ENCODE assay signal across 22 cellular contexts in genomic region chr19:46906221-46906620, GRCh38. TPM values are rescaled to one million over a fixed set of nuclear protein-coding genes. Genes with fewer than 3 reads are reported as not detected.
DNase-seq lines count a peak whose midpoint lies in the region; ATAC-seq and TF ChIP-seq lines count a peak whose summit lies in the region.
"Had no signal": no experiment of that assay in that cellular context is flagged by ENCODE, and none has a peak within 500 bp of the region (broad histone marks: within the 10 kb centered on the region; RNA-seq: fewer than 3 reads in every experiment).

No MANE protein-coding gene starts in this region.

- H3K4me1 Mint-ChIP-seq in CD4-positive, CD25-positive, alpha-beta regulatory T cell, result peaks cover 23 to 64% (median 53%) of the 10 kb centered on the region in 4 donors
- peaks cover 77% of the 10 kb centered on the region for H3K4me1 Mint-ChIP-seq in brain
- H3K4me1 Mint-ChIP-seq in nephron, result peaks cover 48% of the 10 kb centered on the region

- no peaks in the 10 kb centered on the region for H3K36me3 ChIP-seq in CD4-positive, CD25-positive, alpha-beta regulatory T cell (ENCODE audit: control insufficient read depth, insufficient read depth, low read length)
- H3K36me3 ChIP-seq in HEK293 (ENCODE audit: control insufficient read depth in 2 of 2, insufficient read depth in 1 of 2, low read length in 2 of 2) (no peaks in the 10 kb centered on the region; a peak in 1 of 3 replicates), MG63 (peaks cover 7% of the 10 kb centered on the region)
- H3K36me3 ChIP-seq: HAP-1, Peyer's patch had no signal

- H3K4me1 ChIP-seq in CD4-positive, CD25-positive, alpha-beta regulatory T cell (ENCODE audit: control insufficient read depth, insufficient read depth, low read length, poor library complexity, severe bottlenecking), result peaks cover 23% of the 10 kb centered on the region
- peaks cover 53% of the 10 kb centered on the region for H3K4me1 ChIP-seq in HEK293 (ENCODE audit: control insufficient read depth, insufficient read depth, low read length)

- TF ChIP-seq CTCF in HEK293 (tag by site-specific recombination; IDR thresholded peaks at IDR 0.05), result no peak
- no peak for TF ChIP-seq CTCF in brain (conservative IDR thresholded peaks at IDR 0.05)
- no peak for TF ChIP-seq CTCF in nephron (IDR thresholded peaks at IDR 0.05; ENCODE audit: unreplicated experiment in 3 of 3)
- no peak for TF ChIP-seq CTCF in RWPE1 (conservative IDR thresholded peaks at IDR 0.05; ENCODE audit: low read depth)

- peak overlapping the region in 2 of 3 donors; percentile 31 to 85 for H3K27ac Mint-ChIP-seq in CD4-positive, CD25-positive, alpha-beta regulatory T cell
- peak overlapping the region in 4 of 5 experiments; percentile 31 to 88 (median 58) for H3K27ac Mint-ChIP-seq in brain
- peak overlapping the region; percentile 62 to 85 (median 63) for H3K27ac Mint-ChIP-seq in nephron
- H3K27ac Mint-ChIP-seq: GM23338 had no signal

- no peaks in the 10 kb centered on the region for H3K9me3 Mint-ChIP-seq in CD4-positive, CD25-positive, alpha-beta regulatory T cell
- H3K9me3 Mint-ChIP-seq in brain (peaks cover 0 to 4% (median 0%) of the 10 kb centered on the region in 5 experiments), nephron (no peaks in the 10 kb centered on the region)
- H3K9me3 Mint-ChIP-seq: CD4-positive, alpha-beta memory T cell; GM23338 had no signal

- H3K4me3 Mint-ChIP-seq in CD4-positive, CD25-positive, alpha-beta regulatory T cell, result no peak overlapping the region
- H3K4me3 Mint-ChIP-seq in brain (no peak overlapping the region), nephron (no peak overlapping the region)
- H3K4me3 Mint-ChIP-seq: CD4-positive, alpha-beta memory T cell; GM23338 had no signal

- no peak overlapping the region for H3K4me3 ChIP-seq in CD4-positive, CD25-positive, alpha-beta regulatory T cell (ENCODE audit: low read depth, low read length)
- H3K4me3 ChIP-seq in HEK293 (ENCODE audit: low read depth, low read length) (no peak overlapping the region), MG63 (no peak overlapping the region)
- H3K4me3 ChIP-seq: GM23338, HAP-1, K562, Peyer's patch had no signal

- no peaks in the 10 kb centered on the region for H3K9me3 ChIP-seq in CD4-positive, CD25-positive, alpha-beta regulatory T cell (ENCODE audit: control insufficient read depth in 2 of 2, low read length in 2 of 2)
- H3K9me3 ChIP-seq in HEK293 (ENCODE audit: control insufficient read depth, insufficient read depth, low read depth, low read length) (no peaks in the 10 kb centered on the region), MG63 (no peaks in the 10 kb centered on the region)
- H3K9me3 ChIP-seq: HAP-1, Peyer's patch had no signal

- H3K27ac ChIP-seq in CD4-positive, CD25-positive, alpha-beta regulatory T cell (ENCODE audit: insufficient read depth, low read length, poor library complexity, severe bottlenecking), result no peak overlapping the region
- H3K27ac ChIP-seq in HEK293 (ENCODE audit: extremely low read depth, low read depth, low read length), result no peak overlapping the region
- no peak overlapping the region for H3K27ac ChIP-seq in RWPE1
- H3K27ac ChIP-seq: Peyer's patch had no signal

- no peak for ATAC-seq in CD4-positive, CD25-positive, alpha-beta regulatory T cell (ENCODE audit: low read depth in 2 of 2)
- no peak for ATAC-seq in GM19452 (IDR thresholded peaks at IDR 0.05; ENCODE audit: unreplicated experiment)
- ATAC-seq: GM23338, K562 had no signal

- H3K27me3 Mint-ChIP-seq in CD4-positive, CD25-positive, alpha-beta regulatory T cell, result no peaks in the 10 kb centered on the region
- no peaks in the 10 kb centered on the region for H3K27me3 Mint-ChIP-seq in brain
- no peaks in the 10 kb centered on the region for H3K27me3 Mint-ChIP-seq in nephron (ENCODE audit: low read depth)
- H3K27me3 Mint-ChIP-seq: CD4-positive, alpha-beta memory T cell had no signal

- DNase-seq in CD4-positive, CD25-positive, alpha-beta regulatory T cell, result no peak
- DNase-seq in MG63, result no peak
- DNase-seq in nucleus accumbens (lab: John Stamatoyannopoulos, UW), result no peak
- no peak for DNase-seq in RWPE1 (ENCODE audit: low spot score)
- DNase-seq: Calu3; CD4-positive, alpha-beta memory T cell; DMS153; NCI-H1092 treated with DMSO at 0.1 percent for 48 hours; NCI-H146; NCI-H2029; NCI-H345; NCI-H524; NCI-H82; Peyer's patch; Right ventricle myocardium superior had no signal

- no peaks in the 10 kb centered on the region for H3K27me3 ChIP-seq in CD4-positive, CD25-positive, alpha-beta regulatory T cell (ENCODE audit: control insufficient read depth, insufficient read depth, low read length)
- no peaks in the 10 kb centered on the region for H3K27me3 ChIP-seq in MG63
- H3K27me3 ChIP-seq: Peyer's patch had no signal

- POLR2A ChIA-PET in HEK293 (lab: Yijun Ruan, JAX), result no interaction called here
- POLR2A ChIA-PET in RWPE1 (lab: Yijun Ruan, JAX; ENCODE audit: low non-redundant PET), result no interaction called here

- H3K36me3 Mint-ChIP-seq in CD4-positive, CD25-positive, alpha-beta regulatory T cell, result peaks cover 7% of the 10 kb centered on the region
- peaks cover 15% of the 10 kb centered on the region for H3K36me3 Mint-ChIP-seq in brain
- H3K36me3 Mint-ChIP-seq in nephron (ENCODE audit: low read depth), result peaks cover 5% of the 10 kb centered on the region

- CTCF ChIA-PET in HEK293 (lab: Yijun Ruan, JAX) (interaction anchor here (1.0 kb wide), 1 partner anchor 84 kb away, joined by 3 read pairs; no protein-coding TSS in a partner anchor), RWPE1 (lab: Yijun Ruan, JAX) (interaction anchor here (0.7 kb wide), 1 partner anchor 56 kb away, joined by 3 read pairs; no protein-coding TSS in a partner anchor)

TF ChIP-seq in HEK293, 187 proteins besides CTCF, POLR2A, EP300 and RAD21:
- TF ChIP-seq SCRT2 (tag by site-specific recombination; IDR thresholded peaks at IDR 0.05), result peak; percentile 93
- no peak for TF ChIP-seq KLF9 (tag by site-specific recombination; IDR thresholded peaks at IDR 0.05; ENCODE audit: low read depth)
- no peak for TF ChIP-seq ZNF214 (tag by site-specific recombination; IDR thresholded peaks at IDR 0.05; ENCODE audit: borderline replicate concordance)
- TF ChIP-seq SCRT1 (tag by site-specific recombination; IDR thresholded peaks at IDR 0.05; ENCODE audit: borderline replicate concordance), result peak; percentile 84

RNA-seq across cellular contexts. Expression of gene ARHGAP35, which starts 45.4 kb away (rescaled TPM):
- 47.7 TPM for total RNA-seq in CD4-positive, CD25-positive, alpha-beta regulatory T cell
- polyA plus RNA-seq in CD4-positive, CD25-positive, alpha-beta regulatory T cell, result 1 to 10 TPM; 3.4 to 4.7 (median 4.2) TPM
- polyA plus RNA-seq in brain (ENCODE audit: insufficient read depth, low read depth, low replicate concordance), result 46.0 TPM
- 7.8 and 14.7 TPM in 2 replicates for total RNA-seq in MG63 (2014; rRNA removed; shearing (Covaris generic); ENCODE audit: low replicate concordance)

RNA-seq across cellular contexts. Expression of gene AP2S1, which starts 55.6 kb away (rescaled TPM):
- 41.5 TPM for total RNA-seq in CD4-positive, CD25-positive, alpha-beta regulatory T cell
- 10 to 100 TPM; 61.3 to 90.1 (median 75.3) TPM for polyA plus RNA-seq in CD4-positive, CD25-positive, alpha-beta regulatory T cell
- 223 TPM for polyA plus RNA-seq in brain (ENCODE audit: insufficient read depth, low read depth, low replicate concordance)
- total RNA-seq in MG63 (2014; rRNA removed; shearing (Covaris generic); ENCODE audit: low replicate concordance), result 216 and 390 TPM in 2 replicates
